In the genomic region with DNA sequence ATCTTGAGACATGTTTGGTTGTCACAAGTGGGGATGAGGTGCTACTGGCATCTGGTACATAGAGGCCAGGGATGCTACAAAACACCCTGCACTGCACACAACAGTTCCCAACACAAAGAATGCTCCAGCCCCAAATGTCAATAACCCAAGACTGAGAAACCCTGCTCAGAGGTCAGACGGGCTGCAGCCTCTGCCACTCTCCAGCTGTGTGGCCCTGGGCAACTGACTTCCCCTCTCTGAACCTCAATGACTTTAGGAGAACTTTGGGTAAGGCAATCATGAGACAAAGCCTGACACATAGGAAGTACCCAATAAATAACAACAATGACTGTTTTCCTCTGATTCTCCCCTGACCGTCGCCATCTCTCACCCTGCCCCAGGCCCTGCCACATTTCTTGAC, we compare ENCODE assay signal across 20 cellular contexts. TPM values are rescaled to one million over a fixed set of nuclear protein-coding genes. Genes with fewer than 3 reads are reported as not detected.
DNase-seq lines count a peak whose midpoint lies in the region; ATAC-seq and TF ChIP-seq lines count a peak whose summit lies in the region.
"Had no signal": no experiment of that assay in that cellular context is flagged by ENCODE, and none has a peak within 500 bp of the region (broad histone marks: within the 10 kb centered on the region; RNA-seq: fewer than 3 reads in every experiment).

No MANE protein-coding gene starts in this region.

- ATAC-seq in heart left ventricle, result no peak
- ATAC-seq: CD8-positive, alpha-beta T cell; GM12878 had no signal

- no peak overlapping the region for H3K9ac ChIP-seq in neural progenitor cell

- no peaks in the 10 kb centered on the region for H3K9me3 Mint-ChIP-seq in neural progenitor cell
- H3K9me3 Mint-ChIP-seq in type B pancreatic cell, result peaks cover 4% of the 10 kb centered on the region
- no peaks in the 10 kb centered on the region for H3K9me3 Mint-ChIP-seq in activated naive CD4-positive, alpha-beta T cell treated with anti-CD3 and anti-CD28 coated beads for 36 hours
- H3K9me3 Mint-ChIP-seq: CD8-positive, alpha-beta T cell had no signal

- intact Hi-C loops in activated naive CD4-positive, alpha-beta T cell treated with anti-CD3 and anti-CD28 coated beads for 36 hours (cut with micrococcal nuclease), result no loop called here
- intact Hi-C loops in heart left ventricle (cut with DNase I), result no loop called here

- H3F3A ChIP-seq in neural progenitor cell (ENCODE audit: low read depth), result no peaks in the 10 kb centered on the region

- peak overlapping the region; percentile 97; the same call in 1 of the 2 replicates for H3K27ac ChIP-seq in VCaP
- no peak overlapping the region for H3K27ac ChIP-seq in neural progenitor cell
- no peak overlapping the region for H3K27ac ChIP-seq in heart left ventricle

- H3K27ac Mint-ChIP-seq in neural progenitor cell (peak overlapping the region; percentile 30), type B pancreatic cell (peak overlapping the region; percentile 37)
- no peak overlapping the region for H3K27ac Mint-ChIP-seq in activated naive CD4-positive, alpha-beta T cell treated with anti-CD3 and anti-CD28 coated beads for 36 hours
- H3K27ac Mint-ChIP-seq: CD8-positive, alpha-beta T cell had no signal

- H3K4me3 Mint-ChIP-seq in neural progenitor cell (peak overlapping the region; percentile 6), type B pancreatic cell (no peak overlapping the region)
- H3K4me3 Mint-ChIP-seq in activated naive CD4-positive, alpha-beta T cell treated with anti-CD3 and anti-CD28 coated beads for 36 hours, result no peak overlapping the region
- H3K4me3 Mint-ChIP-seq: CD8-positive, alpha-beta T cell had no signal

- H3K36me3 Mint-ChIP-seq in neural progenitor cell (no peaks in the 10 kb centered on the region), type B pancreatic cell (no peaks in the 10 kb centered on the region)
- H3K36me3 Mint-ChIP-seq in activated naive CD4-positive, alpha-beta T cell treated with anti-CD3 and anti-CD28 coated beads for 36 hours (ENCODE audit: low read depth), result no peaks in the 10 kb centered on the region
- H3K36me3 Mint-ChIP-seq: CD8-positive, alpha-beta T cell had no signal

- H3K36me3 ChIP-seq in neural progenitor cell, result no peaks in the 10 kb centered on the region
- H3K36me3 ChIP-seq in heart left ventricle, result no peaks in the 10 kb centered on the region
- H3K36me3 ChIP-seq: BE2C had no signal

- H3K9me3 ChIP-seq in neural progenitor cell (ENCODE audit: low read depth), result no peaks in the 10 kb centered on the region
- H3K9me3 ChIP-seq in heart left ventricle, result no peaks in the 10 kb centered on the region
- H3K9me3 ChIP-seq: BE2C had no signal

- H4K20me1 ChIP-seq in neural progenitor cell (ENCODE audit: low read depth), result no peaks in the 10 kb centered on the region

- peaks cover 52% of the 10 kb centered on the region for H3K4me1 Mint-ChIP-seq in neural progenitor cell
- peaks cover 58% of the 10 kb centered on the region for H3K4me1 Mint-ChIP-seq in type B pancreatic cell (ENCODE audit: unreplicated experiment)
- peaks cover 5% of the 10 kb centered on the region for H3K4me1 Mint-ChIP-seq in activated naive CD4-positive, alpha-beta T cell treated with anti-CD3 and anti-CD28 coated beads for 36 hours (ENCODE audit: low read depth)

- no peak overlapping the region for H2AFZ ChIP-seq in neural progenitor cell (replicated peaks)

- peaks cover 15% of the 10 kb centered on the region for H3K27me3 Mint-ChIP-seq in neural progenitor cell (ENCODE audit: insufficient read depth, low read depth)
- H3K27me3 Mint-ChIP-seq in type B pancreatic cell, result no peaks in the 10 kb centered on the region
- no peaks in the 10 kb centered on the region for H3K27me3 Mint-ChIP-seq in activated naive CD4-positive, alpha-beta T cell treated with anti-CD3 and anti-CD28 coated beads for 36 hours (ENCODE audit: low read depth)

- no peak overlapping the region for H3K4me2 ChIP-seq in neural progenitor cell

- DNase-seq in CD1c-positive myeloid dendritic cell (ENCODE audit: extremely low spot score) (peak; percentile 41), neural progenitor cell (ENCODE audit: low spot score) (no peak), type B pancreatic cell (ENCODE audit: extremely low spot score, unreplicated experiment) (no peak), heart left ventricle (no peak)
- DNase-seq in activated naive CD4-positive, alpha-beta T cell treated with anti-CD3 and anti-CD28 coated beads for 36 hours, result no peak
- DNase-seq in NK-92 treated with Interleukin-12 subunit alpha and Interleukin-12 subunit beta, amount 100 ng/mL, for 24 hours (lab: John Stamatoyannopoulos, UW), result no peak
- DNase-seq: BE2C; CD8-positive, alpha-beta T cell; DND-41; NCI-H1092 treated with DMSO at 0.1 percent for 48 hours; NCI-H146; NCI-H2029; NCI-H2227 treated with DMSO at 0.1 percent for 48 hours; NCI-H524; NCI-H774; Right ventricle myocardium superior; SW 1271 had no signal

- CTCF ChIA-PET in activated naive CD4-positive, alpha-beta T cell treated with anti-CD3 and anti-CD28 coated beads for 36 hours (lab: Charles Lee), result interaction anchor here (1.4 kb wide), 1 partner anchor 8 kb away, joined by 3 read pairs; no protein-coding TSS in a partner anchor

- WGBS in heart left ventricle, 4 donors, result 67 to 90% (median 83%) methylated on average over 3 of the region's 3 CpGs

- H3K4me1 ChIP-seq in neural progenitor cell (peaks cover 6% of the 10 kb centered on the region), heart left ventricle (peaks cover 0 to 9% (median 0%) of the 10 kb centered on the region in 12 donors)
- H3K4me1 ChIP-seq: BE2C had no signal

- H3K27me3 ChIP-seq in neural progenitor cell, result no peaks in the 10 kb centered on the region
- no peaks in the 10 kb centered on the region for H3K27me3 ChIP-seq in heart left ventricle
- H3K27me3 ChIP-seq: BE2C had no signal

- H3K4me3 ChIP-seq in neural progenitor cell (no peak overlapping the region), heart left ventricle (no peak overlapping the region)
- H3K4me3 ChIP-seq: GM12878 had no signal

- H3K79me2 ChIP-seq in neural progenitor cell (ENCODE audit: low read depth), result no peaks in the 10 kb centered on the region

- TF ChIP-seq CTCF in VCaP (conservative IDR thresholded peaks at IDR 0.05) (no peak), neural progenitor cell (IDR thresholded peaks at IDR 0.05) (no peak), type B pancreatic cell (conservative IDR thresholded peaks at IDR 0.05) (no peak), heart left ventricle (IDR thresholded peaks at IDR 0.05) (no peak)

- no peak for TF ChIP-seq POLR2A in heart left ventricle (IDR thresholded peaks at IDR 0.05)

RNA-seq across cellular contexts. Expression of a gene that starts 24.7 kb away (rescaled TPM):
- total RNA-seq in neural progenitor cell (ENCODE audit: low replicate concordance), result 18.5 and 70.7 TPM in 2 replicates
- total RNA-seq in type B pancreatic cell (ENCODE audit: low replicate concordance), result 1.1 and 61.1 TPM in 2 replicates
- not detected for total RNA-seq in activated naive CD4-positive, alpha-beta T cell treated with anti-CD3 and anti-CD28 coated beads for 36 hours
- 10 to 100 TPM in 1 of 9 donors, under 1 TPM in 2, not detected in 6; 0.05 to 10.1 (median 0.10) TPM for total RNA-seq in heart left ventricle
- not detected for polyA plus RNA-seq in heart left ventricle
- total RNA-seq: CD8-positive, alpha-beta T cell; H4; Right ventricle myocardium superior had no signal
